In genomic region chr11:10457901-10458300, GRCh38 we compare ENCODE assay signal across 14 cellular contexts. TPM values are rescaled to one million over a fixed set of nuclear protein-coding genes. Genes with fewer than 3 reads are reported as not detected.
DNase-seq lines count a peak whose midpoint lies in the region.
"Had no signal": no experiment of that assay in that cellular context is flagged by ENCODE, and none has a peak within 500 bp of the region (broad histone marks: within the 10 kb centered on the region; RNA-seq: fewer than 3 reads in every experiment).

No MANE protein-coding gene starts in this region.

- peaks cover 63% of the 10 kb centered on the region for H3K4me1 ChIP-seq in Karpas-422 (ENCODE audit: low read length)
- peaks cover 12 to 17% of the 10 kb centered on the region in 2 experiments for H3K4me1 ChIP-seq in trophoblast cell (ENCODE audit: control insufficient read depth in 1 of 2, insufficient read depth in 2 of 2, low read length in 2 of 2)

- peak overlapping the region; percentile 56 for H3K4me2 ChIP-seq in Karpas-422 (ENCODE audit: low read depth, low read length, poor library complexity, severe bottlenecking)
- H3K4me2 ChIP-seq in trophoblast cell (ENCODE audit: low read length): no peak overlapping the region
- H3K4me2 ChIP-seq: smooth muscle cell had no signal

- H2BK120ac ChIP-seq in trophoblast cell (ENCODE audit: insufficient read depth, low read length, poor library complexity): no peak overlapping the region

- H3K4me3 Mint-ChIP-seq in T-helper 2 cell treated with Interferon-gamma antibody and Interleukin-4, amounts not matched to agents 5 μg/mL and 100 μg/mL, for 36 hours: peak overlapping the region; percentile 96
- H3K4me3 Mint-ChIP-seq in activated naive CD8-positive, alpha-beta T cell treated with anti-CD3 and anti-CD28 coated beads for 36 hours: peak overlapping the region; percentile 89
- H3K4me3 Mint-ChIP-seq: HFFc6 had no signal

- no peak for DNase-seq in T-helper 2 cell treated with Interferon-gamma antibody and Interleukin-4, amounts not matched to agents 5 μg/mL and 100 μg/mL, for 36 hours (ENCODE audit: low spot score)
- DNase-seq in T-helper 2 cell (no peak), Karpas-422 (no peak), trophoblast cell (no peak), NCI-H2029 (lab: John Stamatoyannopoulos, UW) (no peak), NCI-H345 (lab: John Stamatoyannopoulos, UW) (no peak), activated gamma-delta T cell (lab: John Stamatoyannopoulos, UW) (no peak)
- no peak for DNase-seq in activated naive CD8-positive, alpha-beta T cell treated with anti-CD3 and anti-CD28 coated beads for 36 hours
- DNase-seq: activated CD4-positive, alpha-beta T cell treated with anti-CD3 and anti-CD28 coated beads, Interleukin-2, amount 50 U/mL, for 48 hours; amniotic stem cell; HFFc6; lower lobe of right lung; PC-3 had no signal

- no peak overlapping the region for H4K8ac ChIP-seq in trophoblast cell (ENCODE audit: low read depth, low read length)

- H3K9me3 ChIP-seq in Karpas-422 (ENCODE audit: low read length) (no peaks in the 10 kb centered on the region), trophoblast cell (ENCODE audit: insufficient read depth, low read depth, low read length) (no peaks in the 10 kb centered on the region)
- H3K9me3 ChIP-seq: lower lobe of right lung had no signal

- H4K12ac ChIP-seq in trophoblast cell (ENCODE audit: low read depth, low read length): no peak overlapping the region

- peak overlapping the region; percentile 55 for H3K27ac Mint-ChIP-seq in T-helper 2 cell treated with Interferon-gamma antibody and Interleukin-4, amounts not matched to agents 5 μg/mL and 100 μg/mL, for 36 hours
- H3K27ac Mint-ChIP-seq in activated naive CD8-positive, alpha-beta T cell treated with anti-CD3 and anti-CD28 coated beads for 36 hours: peak overlapping the region; percentile 93
- H3K27ac Mint-ChIP-seq: HFFc6 had no signal

- H3K4ac ChIP-seq in trophoblast cell (ENCODE audit: low read depth, low read length): no peak overlapping the region

- no peaks in the 10 kb centered on the region for H3K27me3 ChIP-seq in Karpas-422 (ENCODE audit: low read length)
- H3K27me3 ChIP-seq in trophoblast cell (ENCODE audit: insufficient read depth, low read length): no peaks in the 10 kb centered on the region

- H2BK5ac ChIP-seq in trophoblast cell (ENCODE audit: low read depth, low read length, poor library complexity): no peak overlapping the region

- H3K9me3 Mint-ChIP-seq in T-helper 2 cell treated with Interferon-gamma antibody and Interleukin-4, amounts not matched to agents 5 μg/mL and 100 μg/mL, for 36 hours: no peaks in the 10 kb centered on the region
- H3K9me3 Mint-ChIP-seq in activated naive CD8-positive, alpha-beta T cell treated with anti-CD3 and anti-CD28 coated beads for 36 hours: no peaks in the 10 kb centered on the region
- H3K9me3 Mint-ChIP-seq: HFFc6 had no signal

- no peaks in the 10 kb centered on the region for H3K36me3 ChIP-seq in Karpas-422 (ENCODE audit: insufficient read depth, low read length)
- H3K36me3 ChIP-seq in trophoblast cell (ENCODE audit: control insufficient read depth in 1 of 2, insufficient read depth in 2 of 2, low read length in 2 of 2): peaks cover 0 to 3% of the 10 kb centered on the region in 2 experiments

- H3K79me2 ChIP-seq in Karpas-422 (ENCODE audit: low read length) (no peaks in the 10 kb centered on the region), trophoblast cell (ENCODE audit: control insufficient read depth, insufficient read depth, low read length, poor library complexity) (no peaks in the 10 kb centered on the region)

- H3K18ac ChIP-seq in trophoblast cell (ENCODE audit: low read length): no peak overlapping the region

- H3K9ac ChIP-seq in Karpas-422 (ENCODE audit: low read length) (no peak overlapping the region), trophoblast cell (ENCODE audit: low read length) (no peak overlapping the region)

- H4K20me1 ChIP-seq in Karpas-422 (ENCODE audit: insufficient read depth, low read depth, low read length): no peaks in the 10 kb centered on the region

- H3K14ac ChIP-seq in trophoblast cell (ENCODE audit: low read length): no peak overlapping the region

- H2AFZ ChIP-seq in Karpas-422 (ENCODE audit: low read length): no peak overlapping the region
- no peak overlapping the region for H2AFZ ChIP-seq in trophoblast cell (ENCODE audit: insufficient read depth, low read length, poor library complexity)

- H2BK12ac ChIP-seq in trophoblast cell (ENCODE audit: low read length): no peak overlapping the region

- H3K36me3 Mint-ChIP-seq in T-helper 2 cell treated with Interferon-gamma antibody and Interleukin-4, amounts not matched to agents 5 μg/mL and 100 μg/mL, for 36 hours (ENCODE audit: low read depth): peaks cover 29% of the 10 kb centered on the region
- peaks cover 19% of the 10 kb centered on the region for H3K36me3 Mint-ChIP-seq in activated naive CD8-positive, alpha-beta T cell treated with anti-CD3 and anti-CD28 coated beads for 36 hours

- no peaks in the 10 kb centered on the region for H3K9me2 ChIP-seq in Karpas-422 (replicated peaks; ENCODE audit: insufficient read depth, low read length)

- H3K4me1 Mint-ChIP-seq in T-helper 2 cell treated with Interferon-gamma antibody and Interleukin-4, amounts not matched to agents 5 μg/mL and 100 μg/mL, for 36 hours (ENCODE audit: low read depth): peaks cover 48% of the 10 kb centered on the region
- H3K4me1 Mint-ChIP-seq in activated naive CD8-positive, alpha-beta T cell treated with anti-CD3 and anti-CD28 coated beads for 36 hours: peaks cover 60% of the 10 kb centered on the region

- H2AK5ac ChIP-seq in trophoblast cell (ENCODE audit: low read length): no peak overlapping the region

- H3K79me1 ChIP-seq in trophoblast cell (ENCODE audit: low read length): no peaks in the 10 kb centered on the region

- H3K4me3 ChIP-seq in Karpas-422 (ENCODE audit: low read length): no peak overlapping the region
- H3K4me3 ChIP-seq in trophoblast cell (ENCODE audit: low read depth, low read length): no peak overlapping the region
- H3K4me3 ChIP-seq: lower lobe of right lung, smooth muscle cell had no signal

- H3K23ac ChIP-seq in trophoblast cell (ENCODE audit: low read length): no peak overlapping the region

- no peak overlapping the region for H3K27ac ChIP-seq in Karpas-422 (ENCODE audit: low read length)
- no peak overlapping the region for H3K27ac ChIP-seq in trophoblast cell (ENCODE audit: low read depth, low read length)
- H3K27ac ChIP-seq: lower lobe of right lung had no signal

- H4K91ac ChIP-seq in trophoblast cell (ENCODE audit: low read depth, low read length): peak overlapping the region; percentile 11

- no peaks in the 10 kb centered on the region for H3K27me3 Mint-ChIP-seq in T-helper 2 cell treated with Interferon-gamma antibody and Interleukin-4, amounts not matched to agents 5 μg/mL and 100 μg/mL, for 36 hours (ENCODE audit: low read depth)
- no peaks in the 10 kb centered on the region for H3K27me3 Mint-ChIP-seq in activated naive CD8-positive, alpha-beta T cell treated with anti-CD3 and anti-CD28 coated beads for 36 hours

RNA-seq across cellular contexts. Expression of gene AMPD3, which starts 2.8 kb away (rescaled TPM):
- total RNA-seq in Karpas-422 (2014; rRNA removed; shearing (Covaris generic); ENCODE audit: low replicate concordance): 7.5 and 12.5 TPM in 2 replicates
- 10 to 100 TPM; 20.2 to 20.7 TPM for total RNA-seq in activated naive CD8-positive, alpha-beta T cell treated with anti-CD3 and anti-CD28 coated beads for 36 hours
- 2.4 and 2.7 TPM in 2 replicates for polyA plus RNA-seq in trophoblast cell (2013)
